25 cellular contexts compared by ENCODE assay signal in genomic region chr2:181746844-181747243, GRCh38.
DNase-seq lines count a peak whose midpoint lies in the region; ATAC-seq, FAIRE-seq and TF ChIP-seq lines count a peak whose summit lies in the region.
"Had no signal": no experiment of that assay in that cellular context is flagged by ENCODE, and none has a peak within 500 bp of the region (broad histone marks: within the 10 kb centered on the region; RNA-seq: fewer than 3 reads in every experiment).

No MANE protein-coding gene starts in this region.

- no peaks in the 10 kb centered on the region for H3K79me2 ChIP-seq in keratinocyte (ENCODE audit: control insufficient read depth, insufficient read depth, low read length)

- DNase-seq in DMS53 (lab: John Stamatoyannopoulos, UW) (peak; percentile 32), DMS53 treated with DMSO at 0.1 percent for 48 hours (lab: John Stamatoyannopoulos, UW; ENCODE audit: unreplicated experiment) (no peak), bronchial epithelial cell (ENCODE audit: low read depth) (peak; percentile 67), keratinocyte (ENCODE audit: low read depth, low spot score) (no peak), KG1 (lab: John Stamatoyannopoulos, UW) (no peak)
- DNase-seq in activated CD4-positive, alpha-beta memory T cell treated with anti-CD3 and anti-CD28 coated beads for 36 hours: no peak
- DNase-seq: AML-193; C1 segment of cervical spinal cord; CD8-positive, alpha-beta T cell; GDM1; H7; Kasumi-1; MG63; NCI-H1092 treated with DMSO at 0.1 percent for 48 hours; NCI-H1436 treated with DMSO at 0.1 percent for 48 hours; NCI-H2029; NCI-H2227 treated with DMSO at 0.1 percent for 48 hours; NCI-H510A; NCI-H748 treated with DMSO at 0.1 percent for 48 hours; T-cell had no signal

- dilution Hi-C loops in keratinocyte (cut with MboI; ENCODE audit: extremely low pct_ligation_motif_present, low sequenced_read_pairs): no loop called here

- peaks cover 4% of the 10 kb centered on the region for H3K4me1 Mint-ChIP-seq in activated CD4-positive, alpha-beta memory T cell treated with anti-CD3 and anti-CD28 coated beads for 36 hours (ENCODE audit: low read depth)
- H3K4me1 Mint-ChIP-seq: T-cell had no signal

- TF ChIP-seq CTCF in HEK293 (tag by site-specific recombination; IDR thresholded peaks at IDR 0.05) (no peak), bronchial epithelial cell (IDR thresholded peaks at IDR 0.05; ENCODE audit: insufficient read depth, low read length, severe bottlenecking) (no peak), keratinocyte (optimal IDR thresholded peaks at IDR 0.05 in 1 of 3, IDR thresholded peaks at IDR 0.05 in 1 of 3, conservative IDR thresholded peaks at IDR 0.05 in 1 of 3; ENCODE audit: extremely low read depth in 1 of 3, insufficient read depth in 2 of 3, low read length in 3 of 3) (no peak)

- H2AFZ ChIP-seq in keratinocyte (ENCODE audit: control insufficient read depth, low read length): no peak overlapping the region

- H3K36me3 ChIP-seq in HEK293 (ENCODE audit: control insufficient read depth in 2 of 2, insufficient read depth in 1 of 2, low read length in 2 of 2) (no peaks in the 10 kb centered on the region), bronchial epithelial cell (ENCODE audit: control insufficient read depth, insufficient read depth, low read length) (no peaks in the 10 kb centered on the region), keratinocyte (ENCODE audit: control insufficient read depth in 2 of 2, extremely low read depth in 1 of 2, insufficient read depth in 2 of 2, low read length in 2 of 2) (no peaks in the 10 kb centered on the region)
- H3K36me3 ChIP-seq: MG63 had no signal

- H3K9ac ChIP-seq in keratinocyte (ENCODE audit: control insufficient read depth, extremely low read depth, insufficient read depth, low read length): no peak overlapping the region

- FAIRE-seq in bronchial epithelial cell (lab: Jason Lieb, UNC) (no peak), keratinocyte (lab: Jason Lieb, UNC) (peak; percentile 52)
- FAIRE-seq: GM18507 had no signal

- H4K20me1 ChIP-seq in keratinocyte (ENCODE audit: control insufficient read depth, extremely low read depth, insufficient read depth, low read length): no peaks in the 10 kb centered on the region

- H3K27ac Mint-ChIP-seq in activated CD4-positive, alpha-beta memory T cell treated with anti-CD3 and anti-CD28 coated beads for 36 hours: no peak overlapping the region
- H3K27ac Mint-ChIP-seq: CD8-positive, alpha-beta T cell; IgD-negative memory B cell; T-cell had no signal

- H3K4me3 Mint-ChIP-seq in activated CD4-positive, alpha-beta memory T cell treated with anti-CD3 and anti-CD28 coated beads for 36 hours: no peak overlapping the region
- H3K4me3 Mint-ChIP-seq: CD8-positive, alpha-beta T cell; IgD-negative memory B cell; T-cell had no signal

- no peaks in the 10 kb centered on the region for H3K4me1 ChIP-seq in HEK293 (ENCODE audit: control insufficient read depth, insufficient read depth, low read length)
- H3K4me1 ChIP-seq in keratinocyte (ENCODE audit: control insufficient read depth, extremely low read depth, insufficient read depth, low read length): peaks cover 10% of the 10 kb centered on the region

- H3K27ac ChIP-seq in HEK293 (ENCODE audit: extremely low read depth, low read depth, low read length) (no peak overlapping the region), keratinocyte (ENCODE audit: control insufficient read depth, insufficient read depth, low read length) (no peak overlapping the region)
- H3K27ac ChIP-seq: 22Rv1 had no signal

- peaks cover 35% of the 10 kb centered on the region for H3K27me3 Mint-ChIP-seq in activated CD4-positive, alpha-beta memory T cell treated with anti-CD3 and anti-CD28 coated beads for 36 hours

- H3K9me1 ChIP-seq in keratinocyte (ENCODE audit: control insufficient read depth, extremely low read depth, insufficient read depth, low read length): no peaks in the 10 kb centered on the region

- intact Hi-C loops in activated CD4-positive, alpha-beta memory T cell treated with anti-CD3 and anti-CD28 coated beads for 36 hours (cut with micrococcal nuclease): loop anchor here (10.0 kb wide), 1 partner anchor 908 kb away; no protein-coding TSS in a partner anchor

- no peak for ATAC-seq in GM19328 (IDR thresholded peaks at IDR 0.05; ENCODE audit: unreplicated experiment)
- ATAC-seq: CD8-positive, alpha-beta T cell; T-cell had no signal

- POLR2A ChIA-PET in HEK293 (lab: Yijun Ruan, JAX): no interaction called here
- POLR2A ChIA-PET in activated CD4-positive, alpha-beta memory T cell treated with anti-CD3 and anti-CD28 coated beads for 36 hours (lab: Charles Lee): no interaction called here

- peaks cover 2% of the 10 kb centered on the region; the same call in 1 of the 2 replicates for H3K9me3 ChIP-seq in HEK293 (ENCODE audit: control insufficient read depth, insufficient read depth, low read depth, low read length)
- H3K9me3 ChIP-seq in keratinocyte (ENCODE audit: control insufficient read depth, low read depth, low read length): peaks cover 2% of the 10 kb centered on the region
- H3K9me3 ChIP-seq: MG63 had no signal

- no peak overlapping the region for H3K4me2 ChIP-seq in keratinocyte (ENCODE audit: control insufficient read depth, extremely low read depth, insufficient read depth, low read depth, low read length)

- H3K27me3 ChIP-seq in bronchial epithelial cell (ENCODE audit: control insufficient read depth, insufficient read depth, low read length) (no peaks in the 10 kb centered on the region), keratinocyte (ENCODE audit: control insufficient read depth, extremely low read depth, insufficient read depth, low read length) (no peaks in the 10 kb centered on the region)
- H3K27me3 ChIP-seq: MG63 had no signal

- CTCF ChIA-PET in HEK293 (lab: Yijun Ruan, JAX): no interaction called here
- CTCF ChIA-PET in activated CD4-positive, alpha-beta memory T cell treated with anti-CD3 and anti-CD28 coated beads for 36 hours (lab: Charles Lee): no interaction called here

- H3K4me3 ChIP-seq in HEK293 (ENCODE audit: low read depth, low read length) (no peak overlapping the region), bronchial epithelial cell (ENCODE audit: low read depth, low read length) (no peak overlapping the region), keratinocyte (ENCODE audit: control insufficient read depth in 2 of 3, extremely low read depth in 1 of 3, insufficient read depth in 2 of 3, low read depth in 1 of 3, low read length in 3 of 3) (no peak overlapping the region)
- H3K4me3 ChIP-seq: MG63 had no signal

- H3K9me3 Mint-ChIP-seq in activated CD4-positive, alpha-beta memory T cell treated with anti-CD3 and anti-CD28 coated beads for 36 hours: no peaks in the 10 kb centered on the region
- H3K9me3 Mint-ChIP-seq: CD8-positive, alpha-beta T cell; IgD-negative memory B cell; T-cell had no signal

- no peaks in the 10 kb centered on the region for H3K36me3 Mint-ChIP-seq in activated CD4-positive, alpha-beta memory T cell treated with anti-CD3 and anti-CD28 coated beads for 36 hours
- H3K36me3 Mint-ChIP-seq: CD8-positive, alpha-beta T cell; T-cell had no signal

TF ChIP-seq in HEK293, 187 proteins besides CTCF, POLR2A, EP300 and RAD21:
- TF ChIP-seq SETDB1 (IDR thresholded peaks at IDR 0.05; ENCODE audit: insufficient read length, low read length) (peak; percentile 89), ZNF488 (tag by site-specific recombination; IDR thresholded peaks at IDR 0.05) (no peak)

Comparison
In these comparisons a context has a peak if more than half of its experiments do, and no peak if none do; other contexts are left out.
1. DNase-seq: peak in DMS53 (single experiment) and bronchial epithelial cell (single experiment); none in DMS53 treated with DMSO at 0.1 percent for 48 hours (single experiment), keratinocyte (single experiment), KG1 (single experiment) and activated CD4-positive, alpha-beta memory T cell treated with anti-CD3 and anti-CD28 coated beads for 36 hours (single experiment).